8 cellular contexts compared by ENCODE assay signal in genomic region chr1:50959303-50959912, GRCh38. TPM values are rescaled to one million over a fixed set of nuclear protein-coding genes. Genes with fewer than 3 reads are reported as not detected.
DNase-seq lines count a peak whose midpoint lies in the region; ATAC-seq, FAIRE-seq and TF ChIP-seq lines count a peak whose summit lies in the region.

No MANE protein-coding gene starts in this region.

- H3K27ac ChIP-seq in kidney (ENCODE audit: low read depth in 2 of 2, low read length in 2 of 2), result peak overlapping the region in 1 of 2 donors; percentile 85

- intact Hi-C loops in kidney (cut with DNase I), result no loop called here

- no peak for TF ChIP-seq CTCF in kidney (IDR thresholded peaks at IDR 0.05; ENCODE audit: borderline replicate concordance, extremely low read depth, insufficient read depth)

- FAIRE-seq in kidney (lab: Jason Lieb, UNC), result no peak

- H3K9me3 Mint-ChIP-seq in stimulated activated naive CD8-positive, alpha-beta T cell treated with anti-CD3 and anti-CD28 coated beads, Interleukin-15, Interleukin-2, amounts not matched to agents 100 ng/mL and 50 ng/mL, for 24 hours, result no peaks in the 10 kb centered on the region

- peak overlapping the region; percentile 47 to 84 for H3K9ac ChIP-seq in kidney (ENCODE audit: low read length in 2 of 2)

- peak overlapping the region; percentile 96 for H3K4me3 Mint-ChIP-seq in stimulated activated naive CD8-positive, alpha-beta T cell treated with anti-CD3 and anti-CD28 coated beads, Interleukin-15, Interleukin-2, amounts not matched to agents 100 ng/mL and 50 ng/mL, for 24 hours

- no peaks in the 10 kb centered on the region for H3K9me3 ChIP-seq in kidney (ENCODE audit: control insufficient read depth in 1 of 2, low read length in 2 of 2)

- H3K36me3 ChIP-seq in kidney (ENCODE audit: control insufficient read depth in 1 of 2, insufficient read depth in 2 of 2, low read length in 2 of 2), result no peaks in the 10 kb centered on the region

- peak overlapping the region; percentile 99 to 100 for H3K4me3 ChIP-seq in kidney (ENCODE audit: low read length in 2 of 2)

- H3K27me3 Mint-ChIP-seq in stimulated activated naive CD8-positive, alpha-beta T cell treated with anti-CD3 and anti-CD28 coated beads, Interleukin-15, Interleukin-2, amounts not matched to agents 100 ng/mL and 50 ng/mL, for 24 hours, result no peaks in the 10 kb centered on the region

- DNase-seq in NCI-H1092 treated with DMSO at 0.1 percent for 48 hours (lab: John Stamatoyannopoulos, UW), result peak; percentile 23
- no peak for DNase-seq in NCI-H1092 (lab: John Stamatoyannopoulos, UW)
- DNase-seq in NCI-H2227 treated with DMSO at 0.1 percent for 48 hours (lab: John Stamatoyannopoulos, UW), result peak; percentile 39
- DNase-seq in astrocyte of the hippocampus (ENCODE audit: low read depth, low spot score), result peak; percentile 64
- no peak for DNase-seq in kidney

- H3K27ac Mint-ChIP-seq in stimulated activated naive CD8-positive, alpha-beta T cell treated with anti-CD3 and anti-CD28 coated beads, Interleukin-15, Interleukin-2, amounts not matched to agents 100 ng/mL and 50 ng/mL, for 24 hours, result peak overlapping the region; percentile 89

- ATAC-seq in GM21723 (IDR thresholded peaks at IDR 0.05; ENCODE audit: unreplicated experiment) (peak; percentile 0), GM19328 (IDR thresholded peaks at IDR 0.05; ENCODE audit: unreplicated experiment) (no peak)

- peaks cover 40% of the 10 kb centered on the region for H3K4me1 Mint-ChIP-seq in stimulated activated naive CD8-positive, alpha-beta T cell treated with anti-CD3 and anti-CD28 coated beads, Interleukin-15, Interleukin-2, amounts not matched to agents 100 ng/mL and 50 ng/mL, for 24 hours (ENCODE audit: low read depth)

- H3K36me3 Mint-ChIP-seq in stimulated activated naive CD8-positive, alpha-beta T cell treated with anti-CD3 and anti-CD28 coated beads, Interleukin-15, Interleukin-2, amounts not matched to agents 100 ng/mL and 50 ng/mL, for 24 hours (ENCODE audit: low read depth), result no peaks in the 10 kb centered on the region

- H3K4me1 ChIP-seq in kidney (ENCODE audit: control insufficient read depth in 1 of 2, insufficient read depth in 1 of 2, low read depth in 1 of 2, low read length in 2 of 2), result peaks cover 0 to 3% of the 10 kb centered on the region in 2 donors

RNA-seq across cellular contexts. Expression of gene FAF1, which starts 0.7 kb away (rescaled TPM):
- total RNA-seq in kidney, result 72.8 TPM
- polyA plus RNA-seq in kidney (ENCODE audit: insufficient read depth, low read depth, low replicate concordance), result 50.1 TPM

RNA-seq across cellular contexts. Expression of gene CDKN2C, which starts 10.6 kb away (rescaled TPM):
- total RNA-seq in kidney, result 12.5 TPM
- polyA plus RNA-seq in kidney (ENCODE audit: insufficient read depth, low read depth, low replicate concordance), result 16.6 TPM

Comparison
In these comparisons a context has a peak if more than half of its experiments do, and no peak if none do; other contexts are left out.
1. DNase-seq: peak in NCI-H1092 treated with DMSO at 0.1 percent for 48 hours (single experiment), NCI-H2227 treated with DMSO at 0.1 percent for 48 hours (single experiment) and astrocyte of the hippocampus (single experiment); none in NCI-H1092 (single experiment) and kidney (single experiment).